18 cellular contexts compared by ENCODE assay signal in genomic region chr20:19367591-19367990, GRCh38.
"Had no signal": no experiment of that assay in that cellular context is flagged by ENCODE, and none has a peak within 500 bp of the region (broad histone marks: within the 10 kb centered on the region; RNA-seq: fewer than 3 reads in every experiment).

No MANE protein-coding gene starts in this region.

- H3K36me3 ChIP-seq: esophagus squamous epithelium, gastrocnemius medialis, heart right ventricle, left lung, lower lobe of right lung had no signal

- DNase-seq: dermis blood vessel endothelial cell; effector CD4-positive, alpha-beta T cell; effector memory CD4-positive, alpha-beta T cell; esophagus squamous epithelium; foreskin fibroblast; foreskin melanocyte; gastrocnemius medialis; glutamatergic neuron; heart right ventricle; left cardiac atrium; left lung; left ventricle myocardium superior; lower lobe of right lung; mesenchymal stem cell; mucosa of descending colon had no signal

- H3K36me3 Mint-ChIP-seq: mesothelial cell of epicardium had no signal

- H3K9me3 ChIP-seq: esophagus squamous epithelium, gastrocnemius medialis, heart right ventricle, left lung, lower lobe of right lung, mucosa of descending colon had no signal

- H3K4me3 Mint-ChIP-seq: mesothelial cell of epicardium had no signal

- H3K27ac Mint-ChIP-seq: mesothelial cell of epicardium had no signal

- H3K27me3 ChIP-seq: esophagus squamous epithelium, gastrocnemius medialis, heart right ventricle, left lung had no signal

- H3K27ac ChIP-seq: coronary artery, dorsolateral prefrontal cortex, esophagus squamous epithelium, gastrocnemius medialis, heart right ventricle, left lung, lower lobe of right lung had no signal

- H3K9me3 Mint-ChIP-seq: mesothelial cell of epicardium had no signal

- H3K4me3 ChIP-seq: coronary artery, dorsolateral prefrontal cortex, esophagus squamous epithelium, gastrocnemius medialis, heart right ventricle, left lung, lower lobe of right lung, mucosa of descending colon had no signal

- H3K4me1 ChIP-seq: left lung, lower lobe of right lung had no signal
